11 cellular contexts compared by ENCODE assay signal in the genomic region with DNA sequence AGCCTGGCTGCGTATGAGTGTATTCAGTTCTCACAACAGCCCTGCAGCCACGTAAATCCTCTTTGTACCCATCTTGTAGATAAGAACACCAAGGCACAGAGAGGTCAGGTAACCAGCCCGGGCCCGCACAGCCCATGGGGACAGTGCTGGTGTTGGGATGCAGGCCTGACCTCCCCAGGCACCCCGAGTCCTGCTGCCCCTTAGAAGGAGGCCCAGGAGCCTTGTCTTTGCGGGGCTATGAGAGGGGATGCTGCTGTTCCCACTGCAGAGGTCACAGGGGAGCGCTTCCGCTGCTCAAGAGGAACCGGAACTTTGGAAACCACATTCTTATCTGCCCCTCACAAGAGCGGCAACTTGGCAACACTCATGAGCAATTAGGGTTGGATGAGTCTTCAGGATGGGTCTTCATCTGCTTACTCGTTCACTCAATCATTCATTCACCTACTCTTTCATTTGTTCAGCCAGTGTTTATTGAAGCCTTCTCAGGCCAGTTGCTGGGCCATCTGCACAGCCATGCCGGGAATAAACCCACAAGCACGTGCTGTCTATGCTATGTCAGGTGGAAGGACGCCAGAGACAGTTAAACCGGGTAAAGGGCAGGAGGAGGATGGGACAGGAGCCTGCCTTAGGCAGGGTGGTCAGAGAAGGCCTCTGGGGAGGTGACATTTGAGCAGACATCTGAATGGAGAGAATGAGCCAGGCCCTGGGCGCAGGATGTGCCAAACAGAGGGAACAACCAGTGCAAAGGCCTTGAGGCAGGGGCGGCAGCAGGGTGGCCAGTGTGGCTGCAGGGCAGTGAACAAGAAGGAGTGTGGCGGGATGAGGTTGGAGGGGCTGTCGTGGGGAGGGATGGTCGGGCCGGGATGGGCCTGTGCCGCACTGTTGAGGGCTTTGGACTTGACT.
A peak's percentile ranks its signal among the peaks of the same experiment; 100 is the strongest.
DNase-seq lines count a peak whose midpoint lies in the region; FAIRE-seq and TF ChIP-seq lines count a peak whose summit lies in the region.
"Had no signal": no experiment of that assay in that cellular context is flagged by ENCODE, and none has a peak within 500 bp of the region (broad histone marks: within the 10 kb centered on the region; RNA-seq: fewer than 3 reads in every experiment).

No MANE protein-coding gene starts in this region.

- no peak overlapping the region for H3K4me2 ChIP-seq in MM.1S (ENCODE audit: low read depth, low read length)
- H3K4me2 ChIP-seq: KMS-11 had no signal

- H3K9me3 ChIP-seq in MM.1S (replicated peaks; ENCODE audit: insufficient read depth, low read length) (no peaks in the 10 kb centered on the region), A673 (ENCODE audit: low read depth, low read length, poor library complexity, severe bottlenecking) (no peaks in the 10 kb centered on the region)

- no peaks in the 10 kb centered on the region for H3K9me2 ChIP-seq in MM.1S (replicated peaks; ENCODE audit: insufficient read depth, low read length)

- H3K4me1 Mint-ChIP-seq in IgD-negative memory B cell, result peaks cover 41 to 55% (median 54%) of the 10 kb centered on the region in 3 donors
- H3K4me1 Mint-ChIP-seq in activated CD4-positive, alpha-beta memory T cell treated with anti-CD3 and anti-CD28 coated beads, Interleukin-2, amount 10 ng/mL, durations not matched to agents 7 days and 5 days, result peaks cover 28% of the 10 kb centered on the region

- no peaks in the 10 kb centered on the region for H3K9me3 Mint-ChIP-seq in IgD-negative memory B cell
- H3K9me3 Mint-ChIP-seq in activated CD4-positive, alpha-beta memory T cell treated with anti-CD3 and anti-CD28 coated beads, Interleukin-2, amount 10 ng/mL, durations not matched to agents 7 days and 5 days, result no peaks in the 10 kb centered on the region

- H3K27me3 ChIP-seq in MM.1S (replicated peaks; ENCODE audit: insufficient read depth, low read length) (no peaks in the 10 kb centered on the region), A673 (replicated peaks; ENCODE audit: insufficient read depth, low read depth, low read length, poor library complexity) (no peaks in the 10 kb centered on the region)

- no peaks in the 10 kb centered on the region for H3F3A ChIP-seq in MM.1S (ENCODE audit: insufficient read depth, low read length)

- no peaks in the 10 kb centered on the region for H3K36me3 Mint-ChIP-seq in IgD-negative memory B cell
- H3K36me3 Mint-ChIP-seq in activated CD4-positive, alpha-beta memory T cell treated with anti-CD3 and anti-CD28 coated beads, Interleukin-2, amount 10 ng/mL, durations not matched to agents 7 days and 5 days (ENCODE audit: low read depth), result no peaks in the 10 kb centered on the region

- H3K27ac Mint-ChIP-seq in IgD-negative memory B cell, result peak overlapping the region; percentile 4 to 71 (median 21)
- peak overlapping the region; percentile 60 for H3K27ac Mint-ChIP-seq in activated CD4-positive, alpha-beta memory T cell treated with anti-CD3 and anti-CD28 coated beads, Interleukin-2, amount 10 ng/mL, durations not matched to agents 7 days and 5 days

- no peak overlapping the region for H3K27ac ChIP-seq in MM.1S (ENCODE audit: low read length)
- no peak overlapping the region for H3K27ac ChIP-seq in A673 (ENCODE audit: low read depth, low read length, poor library complexity, severe bottlenecking)
- H3K27ac ChIP-seq: KMS-11 had no signal

- no peak overlapping the region for H2AFZ ChIP-seq in MM.1S (ENCODE audit: low read length)

- CTCF ChIA-PET in activated CD4-positive, alpha-beta memory T cell treated with anti-CD3 and anti-CD28 coated beads, Interleukin-2, amount 10 ng/mL, durations not matched to agents 7 days and 5 days (lab: Charles Lee), result interaction anchor here (0.8 kb wide), 1 partner anchor 66 kb away, joined by 3 read pairs; no protein-coding TSS in a partner anchor
- CTCF ChIA-PET in A673 (lab: Charles Lee), result no interaction called here

- DNase-seq in CMK (ENCODE audit: low read depth), result peak; percentile 98
- peak; percentile 42 for DNase-seq in activated CD4-positive, alpha-beta memory T cell treated with anti-CD3 and anti-CD28 coated beads, Interleukin-2, amount 10 ng/mL, durations not matched to agents 7 days and 5 days
- DNase-seq in myocyte (ENCODE audit: low read depth), result peak; percentile 55
- DNase-seq in medulla oblongata (ENCODE audit: extremely low spot score), result no peak
- DNase-seq in D721Med (ENCODE audit: insufficient read length, low spot score), result no peak
- DNase-seq in MM.1S, result no peak
- no peak for DNase-seq in A673 (ENCODE audit: low spot score)
- DNase-seq: mesenchymal stem cell had no signal

- H3K4me1 ChIP-seq in MM.1S (ENCODE audit: low read length), result peaks cover 17% of the 10 kb centered on the region
- H3K4me1 ChIP-seq in A673 (ENCODE audit: insufficient read depth, low read length, poor library complexity, severe bottlenecking), result no peaks in the 10 kb centered on the region

- no peak overlapping the region for H3K9ac ChIP-seq in MM.1S (ENCODE audit: low read length)
- H3K9ac ChIP-seq: KMS-11 had no signal

- H3K27me3 Mint-ChIP-seq in IgD-negative memory B cell, result peaks cover 5% of the 10 kb centered on the region
- peaks cover 15% of the 10 kb centered on the region for H3K27me3 Mint-ChIP-seq in activated CD4-positive, alpha-beta memory T cell treated with anti-CD3 and anti-CD28 coated beads, Interleukin-2, amount 10 ng/mL, durations not matched to agents 7 days and 5 days

- H3K36me3 ChIP-seq in MM.1S (replicated peaks; ENCODE audit: insufficient read depth, low read length) (no peaks in the 10 kb centered on the region), A673 (ENCODE audit: insufficient read depth, low read length, poor library complexity, severe bottlenecking) (no peaks in the 10 kb centered on the region)

- H3K4me3 ChIP-seq in MM.1S (ENCODE audit: low read length) (no peak overlapping the region), A673 (ENCODE audit: low read depth, low read length, poor library complexity, severe bottlenecking) (no peak overlapping the region)

- H3K4me3 Mint-ChIP-seq in IgD-negative memory B cell, result peak overlapping the region; percentile 1 to 80 (median 64)
- no peak overlapping the region for H3K4me3 Mint-ChIP-seq in activated CD4-positive, alpha-beta memory T cell treated with anti-CD3 and anti-CD28 coated beads, Interleukin-2, amount 10 ng/mL, durations not matched to agents 7 days and 5 days

- TF ChIP-seq CTCF in D721Med (IDR thresholded peaks at IDR 0.05; ENCODE audit: insufficient read depth, missing control alignments), result no peak
- no peak for TF ChIP-seq CTCF in MM.1S (IDR thresholded peaks at IDR 0.05; ENCODE audit: low read length)
- no peak for TF ChIP-seq CTCF in A673 (conservative IDR thresholded peaks at IDR 0.05; ENCODE audit: low read depth, low read length)

- intact Hi-C loops in A673 (cut with micrococcal nuclease; ENCODE audit: unreplicated experiment), result no loop called here

- no peaks in the 10 kb centered on the region for H3K79me2 ChIP-seq in MM.1S (ENCODE audit: low read length)

- POLR2A ChIA-PET in activated CD4-positive, alpha-beta memory T cell treated with anti-CD3 and anti-CD28 coated beads, Interleukin-2, amount 10 ng/mL, durations not matched to agents 7 days and 5 days (lab: Charles Lee), result interaction anchor here (1.4 kb wide), 1 partner anchor 46 kb away, joined by 3 read pairs; no protein-coding TSS in a partner anchor
- POLR2A ChIA-PET in A673 (lab: Charles Lee; ENCODE audit: low non-redundant PET), result no interaction called here

- FAIRE-seq in D721Med (lab: Jason Lieb, UNC), result no peak
- FAIRE-seq: H54 had no signal

- H4K20me1 ChIP-seq in MM.1S (ENCODE audit: insufficient read depth, low read length), result no peaks in the 10 kb centered on the region

- no TSS peak for BruUV-seq in A673 (replicated peaks; lab: Mats Ljungman, UMichigan)

Comparison
In these comparisons a context has a peak if more than half of its experiments do, and no peak if none do; other contexts are left out.
1. DNase-seq: peak in CMK (single experiment), activated CD4-positive, alpha-beta memory T cell treated with anti-CD3 and anti-CD28 coated beads, Interleukin-2, amount 10 ng/mL, durations not matched to agents 7 days and 5 days (single experiment) and myocyte (single experiment); none in medulla oblongata (single experiment), D721Med (single experiment), MM.1S (single experiment) and A673 (single experiment).